1 cellular context compared by ENCODE assay signal in the genomic region with DNA sequence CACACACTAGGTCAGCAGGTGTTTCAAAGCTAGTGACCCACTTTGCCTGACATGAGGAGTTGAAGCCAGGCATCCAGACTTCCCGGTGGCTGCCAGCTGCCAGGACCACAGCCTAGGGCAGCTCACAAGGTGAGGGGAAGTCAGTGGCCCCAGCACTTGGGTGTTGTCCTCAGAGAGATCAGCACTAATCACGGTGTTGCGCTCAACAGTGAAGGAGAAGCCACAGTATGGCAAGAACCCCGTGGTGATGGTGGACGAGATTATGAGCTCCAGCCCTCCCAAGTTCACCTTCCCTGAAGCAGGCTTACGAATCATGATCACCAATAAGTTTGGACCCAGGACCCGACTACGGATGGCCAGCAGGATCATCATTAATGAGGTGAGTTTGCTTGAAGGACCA.
TF ChIP-seq lines count a peak whose summit lies in the region.

No MANE protein-coding gene starts in this region.

TF ChIP-seq in H1, 55 proteins besides CTCF, POLR2A, EP300 and RAD21 (continued from another document):
- no peak for TF ChIP-seq RBBP5 (IDR thresholded peaks at IDR 0.05; ENCODE audit: borderline replicate concordance, low read depth, low read length)
